10 cellular contexts compared by ENCODE assay signal in the genomic region with DNA sequence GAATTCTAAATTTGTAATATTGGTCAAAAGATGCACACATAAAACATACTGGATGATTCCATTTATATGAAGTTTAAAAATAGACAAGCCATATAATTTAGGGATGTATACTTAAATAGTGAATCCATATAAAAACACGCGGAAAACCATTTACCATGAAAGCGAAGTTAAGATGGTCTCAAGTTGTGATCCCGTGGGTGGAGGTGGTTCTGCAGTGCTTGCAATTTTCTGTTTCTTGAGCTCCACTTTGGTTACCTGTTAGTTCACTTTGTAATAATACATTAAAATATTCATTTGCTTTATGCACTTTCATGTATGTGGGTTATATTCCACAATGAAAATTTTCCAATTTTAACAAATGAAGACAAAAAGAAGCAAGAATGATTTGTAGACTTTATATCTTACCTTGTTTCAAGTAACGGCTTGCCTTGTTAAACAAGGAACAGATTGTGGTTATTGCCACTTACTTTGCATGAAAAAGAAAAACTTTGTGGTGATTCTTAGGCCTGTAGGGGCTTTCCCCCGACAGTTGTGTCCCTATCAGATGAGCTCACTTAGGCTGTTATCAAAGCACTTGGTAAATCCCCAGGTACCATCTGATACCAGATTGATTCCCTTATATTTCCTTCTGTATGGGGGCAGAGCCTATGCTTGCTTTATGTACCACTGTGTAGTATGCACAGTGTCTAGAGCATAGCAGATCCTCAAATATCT. TPM values are rescaled to one million over a fixed set of nuclear protein-coding genes. Genes with fewer than 3 reads are reported as not detected.
DNase-seq lines count a peak whose midpoint lies in the region; ATAC-seq and TF ChIP-seq lines count a peak whose summit lies in the region.
"Had no signal": no experiment of that assay in that cellular context is flagged by ENCODE, and none has a peak within 500 bp of the region (broad histone marks: within the 10 kb centered on the region; RNA-seq: fewer than 3 reads in every experiment).

No MANE protein-coding gene starts in this region.

- no peaks in the 10 kb centered on the region for H3K79me2 ChIP-seq in OCI-LY7 (ENCODE audit: insufficient read depth, low read depth, low read length)

- no peaks in the 10 kb centered on the region for H3K36me3 ChIP-seq in CD4-positive, alpha-beta memory T cell (ENCODE audit: insufficient read depth, low read length)
- H3K36me3 ChIP-seq in OCI-LY7 (ENCODE audit: insufficient read depth, low read length) = no peaks in the 10 kb centered on the region

- BruUV-seq in OCI-LY7 (replicated peaks; lab: Mats Ljungman, UMichigan) = no TSS peak

- no peak for TF ChIP-seq CTCF in OCI-LY7 (conservative IDR thresholded peaks at IDR 0.05; ENCODE audit: low read length)

- intact Hi-C loops in CD4-positive, alpha-beta memory T cell (cut with micrococcal nuclease) = no loop called here
- intact Hi-C loops in OCI-LY7 (cut with micrococcal nuclease; ENCODE audit: unreplicated experiment) = no loop called here

- no peaks in the 10 kb centered on the region for H3K9me3 Mint-ChIP-seq in CD4-positive, alpha-beta memory T cell

- ATAC-seq in GM19035 (IDR thresholded peaks at IDR 0.05; ENCODE audit: unreplicated experiment) (peak; percentile 100), HG02884 (IDR thresholded peaks at IDR 0.05; ENCODE audit: unreplicated experiment) (peak; percentile 99), SK-N-SH treated with all-trans-retinoic acid at 6 μM for 48 hours (no peak)
- ATAC-seq: heart left ventricle had no signal

- H3K4me3 Mint-ChIP-seq in CD4-positive, alpha-beta memory T cell = peak overlapping the region in 4 of 8 donors; percentile 18 to 41 (median 28)

- H3K4me1 Mint-ChIP-seq in CD4-positive, alpha-beta memory T cell = peaks cover 9 to 27% (median 16%) of the 10 kb centered on the region in 4 donors

- no peaks in the 10 kb centered on the region for H3K9me2 ChIP-seq in OCI-LY7 (ENCODE audit: insufficient read depth, low read length)

- H3K4me1 ChIP-seq in CD4-positive, alpha-beta memory T cell (ENCODE audit: insufficient read depth, low read length) = peaks cover 18% of the 10 kb centered on the region
- peaks cover 23% of the 10 kb centered on the region for H3K4me1 ChIP-seq in OCI-LY7 (ENCODE audit: insufficient read depth, low read length, poor library complexity, severe bottlenecking)
- H3K4me1 ChIP-seq: heart left ventricle had no signal

- H4K20me1 ChIP-seq in OCI-LY7 (ENCODE audit: insufficient read depth, low read length) = no peaks in the 10 kb centered on the region

- no peak overlapping the region for H3K27ac ChIP-seq in CD4-positive, alpha-beta memory T cell (ENCODE audit: low read depth, low read length)
- H3K27ac ChIP-seq in OCI-LY7 (ENCODE audit: low read depth, low read length, poor library complexity, severe bottlenecking) = no peak overlapping the region
- H3K27ac ChIP-seq: heart left ventricle had no signal

- H3K4me3 ChIP-seq in CD4-positive, alpha-beta memory T cell (ENCODE audit: low read length in 2 of 2) = no peak overlapping the region
- H3K4me3 ChIP-seq in OCI-LY7 (ENCODE audit: low read depth, low read length, poor library complexity, severe bottlenecking) = peak overlapping the region; percentile 17
- H3K4me3 ChIP-seq: heart left ventricle had no signal

- H3K36me3 Mint-ChIP-seq in CD4-positive, alpha-beta memory T cell = peaks cover 7 to 12% of the 10 kb centered on the region in 2 donors

- peak overlapping the region in 2 of 7 donors; percentile 18 for H3K27ac Mint-ChIP-seq in CD4-positive, alpha-beta memory T cell

- H3K9me3 ChIP-seq in CD4-positive, alpha-beta memory T cell (ENCODE audit: control insufficient read depth in 1 of 2, low read length in 2 of 2) = no peaks in the 10 kb centered on the region
- H3K9me3 ChIP-seq in OCI-LY7 (ENCODE audit: low read length) = no peaks in the 10 kb centered on the region
- H3K9me3 ChIP-seq: heart left ventricle had no signal

- CTCF ChIA-PET in CD4-positive, alpha-beta memory T cell (lab: Charles Lee; ENCODE audit: partially characterized antibody) = interaction anchor here (0.6 kb wide), 1 partner anchor 40 kb away, joined by 3 read pairs; no protein-coding TSS in a partner anchor
- CTCF ChIA-PET in OCI-LY7 (lab: Charles Lee; ENCODE audit: unreplicated experiment) = no interaction called here

- H3K27me3 Mint-ChIP-seq in CD4-positive, alpha-beta memory T cell = no peaks in the 10 kb centered on the region

- H2AFZ ChIP-seq in OCI-LY7 (ENCODE audit: low read length) = peak overlapping the region; percentile 11; the same call in 1 of the 2 replicates

- POLR2A ChIA-PET in CD4-positive, alpha-beta memory T cell (lab: Charles Lee; ENCODE audit: partially characterized antibody) = no interaction called here
- POLR2A ChIA-PET in OCI-LY7 (lab: Charles Lee) = interaction anchor here (0.6 to 1.5 kb wide), 7 partner anchors 9 to 1861 kb away, joined by 3 to 6 read pairs (median 3); no protein-coding TSS in a partner anchor

- H3K4me2 ChIP-seq in OCI-LY7 (ENCODE audit: low read length) = peak overlapping the region; percentile 47

- no peaks in the 10 kb centered on the region for H3K27me3 ChIP-seq in CD4-positive, alpha-beta memory T cell (ENCODE audit: insufficient read depth, low read length)
- H3K27me3 ChIP-seq: heart left ventricle had no signal

- peak; percentile 29 to 61 (median 47) for DNase-seq in CD4-positive, alpha-beta memory T cell
- DNase-seq in OCI-LY7 (ENCODE audit: low spot score) (peak; percentile 13), OCI-M1 (lab: John Stamatoyannopoulos, UW) (no peak), HT-29 (ENCODE audit: low spot score) (no peak), DMS153 treated with DMSO at 0.1 percent for 48 hours (lab: John Stamatoyannopoulos, UW; ENCODE audit: unreplicated experiment) (no peak)
- DNase-seq: heart left ventricle had no signal

TF ChIP-seq in SK-N-SH treated with all-trans-retinoic acid at 6 μM for 48 hours, 23 proteins besides CTCF, POLR2A, EP300 and RAD21:
- TF ChIP-seq RARB (CRISPR knock-in tag; IDR thresholded peaks at IDR 0.05) = no peak
- TF ChIP-seq BACH2 (CRISPR knock-in tag; IDR thresholded peaks at IDR 0.05; ENCODE audit: borderline replicate concordance) = no peak
- no peak for TF ChIP-seq CSRNP3 (CRISPR knock-in tag; IDR thresholded peaks at IDR 0.05)
- TF ChIP-seq SNAI2 (CRISPR knock-in tag; IDR thresholded peaks at IDR 0.05) = no peak
- no peak for TF ChIP-seq ZNF8 (CRISPR knock-in tag; IDR thresholded peaks at IDR 0.05)
- no peak for TF ChIP-seq TSHZ2 (CRISPR knock-in tag; IDR thresholded peaks at IDR 0.05)
- TF ChIP-seq GLIS3 (CRISPR knock-in tag; IDR thresholded peaks at IDR 0.05) = no peak

RNA-seq across cellular contexts. Expression of gene UCP1, which starts 12.2 kb away (rescaled TPM):
- total RNA-seq in CD4-positive, alpha-beta memory T cell = not detected
- polyA plus RNA-seq in CD4-positive, alpha-beta memory T cell = not detected
- not detected in 2 replicates for total RNA-seq in OCI-LY7 (2014; rRNA removed; shearing (Covaris generic))
- not detected in 2 replicates for total RNA-seq in OCI-LY7 (2022)
- total RNA-seq in HT-29 (2014; rRNA removed; shearing (Covaris generic)) = not detected in 2 replicates
- total RNA-seq: heart left ventricle, HT1080 had no signal

RNA-seq across cellular contexts. Expression of gene ELMOD2, which starts 32.6 kb away (rescaled TPM):
- total RNA-seq in CD4-positive, alpha-beta memory T cell = 10 to 100 TPM; 26.2 to 29.8 TPM
- polyA plus RNA-seq in CD4-positive, alpha-beta memory T cell = 10 to 100 TPM in 1 of 2 donors, 1 to 10 TPM in 1; 7.2 to 13.0 TPM
- 16.2 and 20.0 TPM in 2 replicates for total RNA-seq in OCI-LY7 (2014; rRNA removed; shearing (Covaris generic))
- 28.7 and 28.9 TPM in 2 replicates for total RNA-seq in OCI-LY7 (2022)
- total RNA-seq in HT-29 (2014; rRNA removed; shearing (Covaris generic)) = 4.9 and 9.9 TPM in 2 replicates

RNA-seq across cellular contexts. Expression of gene MGAT4D, which starts 58.4 kb away (rescaled TPM):
- total RNA-seq in CD4-positive, alpha-beta memory T cell = not detected
- not detected for polyA plus RNA-seq in CD4-positive, alpha-beta memory T cell
- not detected in 2 replicates for total RNA-seq in OCI-LY7 (2014; rRNA removed; shearing (Covaris generic))
- not detected in 2 replicates for total RNA-seq in OCI-LY7 (2022)
- total RNA-seq in HT-29 (2014; rRNA removed; shearing (Covaris generic)) = not detected in 2 replicates
- total RNA-seq: heart left ventricle, HT1080 had no signal
- polyA plus RNA-seq: heart left ventricle had no signal

Comparison
In these comparisons a context has a peak if more than half of its experiments do, and no peak if none do; other contexts are left out.
1. DNase-seq: peak in CD4-positive, alpha-beta memory T cell (5 of 5) and OCI-LY7 (single experiment); none in OCI-M1 (single experiment), HT-29 (single experiment) and DMS153 treated with DMSO at 0.1 percent for 48 hours (single experiment).